In genomic region chr5:68243251-68243650, GRCh38 we compare ENCODE assay signal across 11 cellular contexts. TPM values are rescaled to one million over a fixed set of nuclear protein-coding genes. Genes with fewer than 3 reads are reported as not detected.
DNase-seq lines count a peak whose midpoint lies in the region; ATAC-seq and TF ChIP-seq lines count a peak whose summit lies in the region.
"Had no signal": no experiment of that assay in that cellular context is flagged by ENCODE, and none has a peak within 500 bp of the region (broad histone marks: within the 10 kb centered on the region; RNA-seq: fewer than 3 reads in every experiment).

No MANE protein-coding gene starts in this region.

- H3K4me1 ChIP-seq in vagina = peaks cover 91% of the 10 kb centered on the region

- H3K4me3 Mint-ChIP-seq in stimulated activated naive CD8-positive, alpha-beta T cell treated with anti-CD3 and anti-CD28 coated beads, Interleukin-15, Interleukin-2, amounts not matched to agents 100 ng/mL and 50 ng/mL, for 24 hours = peak overlapping the region; percentile 47
- peak overlapping the region; percentile 65 for H3K4me3 Mint-ChIP-seq in activated T-helper 17 cell treated with anti-CD3 and anti-CD28 coated beads, Interleukin-2, amount 50 U/mL, for 72 hours
- H3K4me3 Mint-ChIP-seq in naive B cell = peak overlapping the region in 4 of 8 donors; percentile 18 to 63 (median 26)

- no peak for TF ChIP-seq CTCF in vagina (IDR thresholded peaks at IDR 0.05)

- intact Hi-C loops in vagina (cut with DNase I) = no loop called here

- H3K27me3 Mint-ChIP-seq in stimulated activated naive CD8-positive, alpha-beta T cell treated with anti-CD3 and anti-CD28 coated beads, Interleukin-15, Interleukin-2, amounts not matched to agents 100 ng/mL and 50 ng/mL, for 24 hours = no peaks in the 10 kb centered on the region
- no peaks in the 10 kb centered on the region for H3K27me3 Mint-ChIP-seq in activated T-helper 17 cell treated with anti-CD3 and anti-CD28 coated beads, Interleukin-2, amount 50 U/mL, for 72 hours
- H3K27me3 Mint-ChIP-seq in naive B cell = no peaks in the 10 kb centered on the region

- no peaks in the 10 kb centered on the region for H3K9me3 ChIP-seq in vagina

- peaks cover 18% of the 10 kb centered on the region for H3K36me3 Mint-ChIP-seq in stimulated activated naive CD8-positive, alpha-beta T cell treated with anti-CD3 and anti-CD28 coated beads, Interleukin-15, Interleukin-2, amounts not matched to agents 100 ng/mL and 50 ng/mL, for 24 hours (ENCODE audit: low read depth)
- H3K36me3 Mint-ChIP-seq in activated T-helper 17 cell treated with anti-CD3 and anti-CD28 coated beads, Interleukin-2, amount 50 U/mL, for 72 hours (ENCODE audit: low read depth) = peaks cover 11% of the 10 kb centered on the region
- no peaks in the 10 kb centered on the region for H3K36me3 Mint-ChIP-seq in naive B cell

- H3K4me1 Mint-ChIP-seq in stimulated activated naive CD8-positive, alpha-beta T cell treated with anti-CD3 and anti-CD28 coated beads, Interleukin-15, Interleukin-2, amounts not matched to agents 100 ng/mL and 50 ng/mL, for 24 hours (ENCODE audit: low read depth) = peaks cover 78% of the 10 kb centered on the region
- peaks cover 55% of the 10 kb centered on the region for H3K4me1 Mint-ChIP-seq in activated T-helper 17 cell treated with anti-CD3 and anti-CD28 coated beads, Interleukin-2, amount 50 U/mL, for 72 hours
- peaks cover 49 to 74% (median 58%) of the 10 kb centered on the region in 3 donors for H3K4me1 Mint-ChIP-seq in naive B cell

- no peak for TF ChIP-seq POLR2A in vagina (IDR thresholded peaks at IDR 0.05)

- no peak overlapping the region for H3K4me3 ChIP-seq in vagina

- no peak for DNase-seq in stimulated activated naive CD8-positive, alpha-beta T cell treated with anti-CD3 and anti-CD28 coated beads, Interleukin-15, Interleukin-2, amounts not matched to agents 100 U/mL and 50 U/mL, for 24 hours
- DNase-seq in naive B cell (no peak), vagina (ENCODE audit: extremely low spot score in 2 of 2) (no peak), GM19240 (ENCODE audit: insufficient read length, low spot score) (no peak), RKO (ENCODE audit: low spot score) (no peak)
- DNase-seq: activated CD4-positive, alpha-beta T cell treated with anti-CD3 and anti-CD28 coated beads for 1 hour; amygdala had no signal

- peak overlapping the region; percentile 47 for H3K27ac ChIP-seq in vagina
- H3K27ac ChIP-seq: C4-2B had no signal

- H3K27ac Mint-ChIP-seq in stimulated activated naive CD8-positive, alpha-beta T cell treated with anti-CD3 and anti-CD28 coated beads, Interleukin-15, Interleukin-2, amounts not matched to agents 100 ng/mL and 50 ng/mL, for 24 hours = peak overlapping the region; percentile 83
- peak overlapping the region; percentile 76 for H3K27ac Mint-ChIP-seq in activated T-helper 17 cell treated with anti-CD3 and anti-CD28 coated beads, Interleukin-2, amount 50 U/mL, for 72 hours
- H3K27ac Mint-ChIP-seq in naive B cell = peak overlapping the region; percentile 54 to 93 (median 77)

- peaks cover 0 to 7% of the 10 kb centered on the region in 2 donors for H3K36me3 ChIP-seq in vagina

- H3K27me3 ChIP-seq in vagina = no peaks in the 10 kb centered on the region

- H3K9me3 Mint-ChIP-seq in stimulated activated naive CD8-positive, alpha-beta T cell treated with anti-CD3 and anti-CD28 coated beads, Interleukin-15, Interleukin-2, amounts not matched to agents 100 ng/mL and 50 ng/mL, for 24 hours = no peaks in the 10 kb centered on the region
- H3K9me3 Mint-ChIP-seq in activated T-helper 17 cell treated with anti-CD3 and anti-CD28 coated beads, Interleukin-2, amount 50 U/mL, for 72 hours = no peaks in the 10 kb centered on the region
- no peaks in the 10 kb centered on the region for H3K9me3 Mint-ChIP-seq in naive B cell

- no peak for ATAC-seq in stimulated activated naive CD8-positive, alpha-beta T cell treated with anti-CD3 and anti-CD28 coated beads, Interleukin-15, Interleukin-2, amounts not matched to agents 100 U/mL and 50 U/mL, for 24 hours
- no peak for ATAC-seq in activated T-helper 17 cell treated with anti-CD3 and anti-CD28 coated beads, Interleukin-2, amount 50 U/mL, for 72 hours (replicated peaks)
- ATAC-seq in naive B cell (ENCODE audit: low read depth in 2 of 2) (no peak), HG03521 (IDR thresholded peaks at IDR 0.05; ENCODE audit: unreplicated experiment) (no peak)

RNA-seq across cellular contexts. Expression of gene PIK3R1, which starts 27.7 kb away (rescaled TPM):
- 10 to 100 TPM; 47.5 to 57.0 TPM for total RNA-seq in activated T-helper 17 cell treated with anti-CD3 and anti-CD28 coated beads, Interleukin-2, amount 50 U/mL, for 72 hours
- polyA plus RNA-seq in naive B cell (ENCODE audit: low read depth in 6 of 6) = 10 to 100 TPM; 31.2 to 49.2 (median 39.3) TPM
- 134 TPM for total RNA-seq in vagina
